14 cellular contexts compared by ENCODE assay signal in the genomic region with DNA sequence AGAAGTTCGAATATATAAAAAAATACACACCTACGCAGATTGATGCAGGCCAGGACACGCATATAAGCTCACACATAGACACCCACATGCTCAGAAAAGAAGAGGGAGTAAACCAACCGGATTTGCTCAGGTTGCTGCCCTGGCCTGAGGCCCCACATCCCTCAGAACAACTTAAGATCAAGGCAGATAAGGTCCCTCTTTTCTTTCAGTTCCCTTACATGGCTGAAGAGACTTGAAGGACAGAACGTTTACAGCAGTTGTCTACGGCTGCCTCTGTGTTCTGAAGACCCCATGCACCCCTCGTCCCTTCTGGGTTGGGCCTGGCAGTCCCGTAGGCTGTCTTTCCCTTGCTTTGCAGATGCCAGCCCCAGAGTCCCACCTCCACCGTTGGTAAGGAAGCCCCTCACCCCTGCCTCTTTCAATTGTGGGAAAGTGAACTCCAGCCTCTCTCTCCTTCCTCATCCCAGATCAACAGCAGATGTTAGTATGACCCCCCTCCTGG. TPM values are rescaled to one million over a fixed set of nuclear protein-coding genes. Genes with fewer than 3 reads are reported as not detected.
A peak's percentile ranks its signal among the peaks of the same experiment; 100 is the strongest.
DNase-seq lines count a peak whose midpoint lies in the region; ATAC-seq and TF ChIP-seq lines count a peak whose summit lies in the region.
"Had no signal": no experiment of that assay in that cellular context is flagged by ENCODE, and none has a peak within 500 bp of the region (broad histone marks: within the 10 kb centered on the region; RNA-seq: fewer than 3 reads in every experiment).

No MANE protein-coding gene starts in this region.

- H3K9me3 ChIP-seq in Peyer's patch: no peaks in the 10 kb centered on the region
- H3K9me3 ChIP-seq in liver (ENCODE audit: control insufficient read depth in 4 of 4, low read length in 3 of 4): no peaks in the 10 kb centered on the region
- no peaks in the 10 kb centered on the region for H3K9me3 ChIP-seq in tibial nerve

- H3K27ac ChIP-seq in Peyer's patch (peak overlapping the region; percentile 50 to 87 (median 79)), liver (ENCODE audit: low read depth in 1 of 2, low read length in 2 of 2) (peak overlapping the region; percentile 33 to 54), tibial nerve (peak overlapping the region in 3 of 4 donors; percentile 41 to 73 (median 69))

- H3K4me3 ChIP-seq in Peyer's patch (no peak overlapping the region), liver (ENCODE audit: low read depth in 1 of 3, low read length in 3 of 3) (no peak overlapping the region), tibial nerve (peak overlapping the region in 1 of 4 donors; percentile 8)

- peak overlapping the region in 1 of 2 donors; percentile 9 for H3K9ac ChIP-seq in liver (ENCODE audit: low read depth in 1 of 2, low read length in 2 of 2)

- TF ChIP-seq POLR2A in GM19099 (IDR thresholded peaks at IDR 0.05; ENCODE audit: extremely low read depth, insufficient read length, low read depth) (peak; percentile 58), Peyer's patch (IDR thresholded peaks at IDR 0.05) (no peak), tibial nerve (IDR thresholded peaks at IDR 0.05) (no peak)

- TF ChIP-seq CTCF in Peyer's patch (IDR thresholded peaks at IDR 0.05) (no peak), liver (IDR thresholded peaks at IDR 0.05; ENCODE audit: low read depth, low read length, missing input control) (no peak), tibial nerve (IDR thresholded peaks at IDR 0.05) (no peak)

- ATAC-seq in HG03521 (IDR thresholded peaks at IDR 0.05; ENCODE audit: unreplicated experiment): no peak
- ATAC-seq: naive thymus-derived CD8-positive, alpha-beta T cell had no signal

- no peak for TF ChIP-seq EP300 in tibial nerve (IDR thresholded peaks at IDR 0.05)

- DNase-seq in Peyer's patch (no peak), tibial nerve (ENCODE audit: low spot score in 2 of 2) (no peak), kidney glomerular epithelial cell (lab: John Stamatoyannopoulos, UW) (no peak), SHP77 treated with DMSO at 0.1 percent for 48 hours (lab: John Stamatoyannopoulos, UW) (no peak)
- DNase-seq: activated naive CD4-positive, alpha-beta T cell treated with Interleukin-2 at 50 U/mL for 16 hours; cerebellar nuclear complex; COR-L47; naive thymus-derived CD8-positive, alpha-beta T cell; NCI-H1048; NCI-H526; stimulated activated CD4-positive, alpha-beta T cell treated with anti-CD3 and anti-CD28 coated beads, Interleukin-12 subunit alpha, Interleukin-12 subunit beta, amount 100 ng/mL, for 4 hours had no signal

- H3K4me1 ChIP-seq in Peyer's patch (peaks cover 0 to 12% (median 2%) of the 10 kb centered on the region in 4 donors), liver (ENCODE audit: control insufficient read depth in 4 of 4, insufficient read depth in 4 of 4, low read length in 3 of 4) (peaks cover 0 to 10% (median 9%) of the 10 kb centered on the region in 4 donors), tibial nerve (peaks cover 0 to 7% (median under 1%) of the 10 kb centered on the region in 4 donors)

- TF ChIP-seq RAD21 in liver (IDR thresholded peaks at IDR 0.05): no peak

- no peaks in the 10 kb centered on the region for H3K27me3 ChIP-seq in Peyer's patch
- H3K27me3 ChIP-seq in liver (ENCODE audit: control insufficient read depth in 4 of 4, insufficient read depth in 4 of 4, low read length in 3 of 4): no peaks in the 10 kb centered on the region
- H3K27me3 ChIP-seq in tibial nerve: peaks cover 0 to 12% of the 10 kb centered on the region in 2 donors

- WGBS in liver: 62% methylated on average over 9 of the region's 9 CpGs
- WGBS in tibial nerve, 2 donors: 58 to 59% methylated on average over 9 of the region's 9 CpGs

- H3K36me3 ChIP-seq in Peyer's patch (no peaks in the 10 kb centered on the region), liver (ENCODE audit: control insufficient read depth in 4 of 4, insufficient read depth in 3 of 4, low read depth in 1 of 4, low read length in 3 of 4) (no peaks in the 10 kb centered on the region), tibial nerve (no peaks in the 10 kb centered on the region)

TF ChIP-seq in liver, 16 proteins besides CTCF, POLR2A, EP300 and RAD21:
- no peak for TF ChIP-seq FOXA2 (IDR thresholded peaks at IDR 0.05)
- TF ChIP-seq, protein P1, sequence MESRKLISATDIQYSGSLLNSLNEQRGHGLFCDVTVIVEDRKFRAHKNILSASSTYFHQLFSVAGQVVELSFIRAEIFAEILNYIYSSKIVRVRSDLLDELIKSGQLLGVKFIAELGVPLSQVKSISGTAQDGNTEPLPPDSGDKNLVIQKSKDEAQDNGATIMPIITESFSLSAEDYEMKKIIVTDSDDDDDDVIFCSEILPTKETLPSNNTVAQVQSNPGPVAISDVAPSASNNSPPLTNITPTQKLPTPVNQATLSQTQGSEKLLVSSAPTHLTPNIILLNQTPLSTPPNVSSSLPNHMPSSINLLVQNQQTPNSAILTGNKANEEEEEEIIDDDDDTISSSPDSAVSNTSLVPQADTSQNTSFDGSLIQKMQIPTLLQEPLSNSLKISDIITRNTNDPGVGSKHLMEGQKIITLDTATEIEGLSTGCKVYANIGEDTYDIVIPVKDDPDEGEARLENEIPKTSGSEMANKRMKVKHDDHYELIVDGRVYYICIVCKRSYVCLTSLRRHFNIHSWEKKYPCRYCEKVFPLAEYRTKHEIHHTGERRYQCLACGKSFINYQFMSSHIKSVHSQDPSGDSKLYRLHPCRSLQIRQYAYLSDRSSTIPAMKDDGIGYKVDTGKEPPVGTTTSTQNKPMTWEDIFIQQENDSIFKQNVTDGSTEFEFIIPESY (IDR thresholded peaks at IDR 0.05): no peak
- TF ChIP-seq TAF1 (conservative IDR thresholded peaks at IDR 0.05): no peak
- TF ChIP-seq, protein P2, sequence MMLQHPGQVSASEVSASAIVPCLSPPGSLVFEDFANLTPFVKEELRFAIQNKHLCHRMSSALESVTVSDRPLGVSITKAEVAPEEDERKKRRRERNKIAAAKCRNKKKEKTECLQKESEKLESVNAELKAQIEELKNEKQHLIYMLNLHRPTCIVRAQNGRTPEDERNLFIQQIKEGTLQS (IDR thresholded peaks at IDR 0.05): no peak
- TF ChIP-seq SP1 (IDR thresholded peaks at IDR 0.05): no peak
- TF ChIP-seq YY1 (IDR thresholded peaks at IDR 0.05): no peak
- TF ChIP-seq EGR1 (IDR thresholded peaks at IDR 0.05; ENCODE audit: low read depth in 2 of 2): no peak
- TF ChIP-seq HNF4A (conservative IDR thresholded peaks at IDR 0.05): no peak
- TF ChIP-seq GABPA (IDR thresholded peaks at IDR 0.05 in 1 of 2, conservative IDR thresholded peaks at IDR 0.05 in 1 of 2): no peak
- TF ChIP-seq NR2F2 (IDR thresholded peaks at IDR 0.05): no peak
- no peak for TF ChIP-seq HNF4G (IDR thresholded peaks at IDR 0.05)
- TF ChIP-seq, protein P3, sequence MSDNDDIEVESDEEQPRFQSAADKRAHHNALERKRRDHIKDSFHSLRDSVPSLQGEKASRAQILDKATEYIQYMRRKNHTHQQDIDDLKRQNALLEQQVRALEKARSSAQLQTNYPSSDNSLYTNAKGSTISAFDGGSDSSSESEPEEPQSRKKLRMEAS (IDR thresholded peaks at IDR 0.05): no peak
- no peak for TF ChIP-seq JUND (IDR thresholded peaks at IDR 0.05)
- TF ChIP-seq RXRA (IDR thresholded peaks at IDR 0.05): no peak
- TF ChIP-seq, protein P4, sequence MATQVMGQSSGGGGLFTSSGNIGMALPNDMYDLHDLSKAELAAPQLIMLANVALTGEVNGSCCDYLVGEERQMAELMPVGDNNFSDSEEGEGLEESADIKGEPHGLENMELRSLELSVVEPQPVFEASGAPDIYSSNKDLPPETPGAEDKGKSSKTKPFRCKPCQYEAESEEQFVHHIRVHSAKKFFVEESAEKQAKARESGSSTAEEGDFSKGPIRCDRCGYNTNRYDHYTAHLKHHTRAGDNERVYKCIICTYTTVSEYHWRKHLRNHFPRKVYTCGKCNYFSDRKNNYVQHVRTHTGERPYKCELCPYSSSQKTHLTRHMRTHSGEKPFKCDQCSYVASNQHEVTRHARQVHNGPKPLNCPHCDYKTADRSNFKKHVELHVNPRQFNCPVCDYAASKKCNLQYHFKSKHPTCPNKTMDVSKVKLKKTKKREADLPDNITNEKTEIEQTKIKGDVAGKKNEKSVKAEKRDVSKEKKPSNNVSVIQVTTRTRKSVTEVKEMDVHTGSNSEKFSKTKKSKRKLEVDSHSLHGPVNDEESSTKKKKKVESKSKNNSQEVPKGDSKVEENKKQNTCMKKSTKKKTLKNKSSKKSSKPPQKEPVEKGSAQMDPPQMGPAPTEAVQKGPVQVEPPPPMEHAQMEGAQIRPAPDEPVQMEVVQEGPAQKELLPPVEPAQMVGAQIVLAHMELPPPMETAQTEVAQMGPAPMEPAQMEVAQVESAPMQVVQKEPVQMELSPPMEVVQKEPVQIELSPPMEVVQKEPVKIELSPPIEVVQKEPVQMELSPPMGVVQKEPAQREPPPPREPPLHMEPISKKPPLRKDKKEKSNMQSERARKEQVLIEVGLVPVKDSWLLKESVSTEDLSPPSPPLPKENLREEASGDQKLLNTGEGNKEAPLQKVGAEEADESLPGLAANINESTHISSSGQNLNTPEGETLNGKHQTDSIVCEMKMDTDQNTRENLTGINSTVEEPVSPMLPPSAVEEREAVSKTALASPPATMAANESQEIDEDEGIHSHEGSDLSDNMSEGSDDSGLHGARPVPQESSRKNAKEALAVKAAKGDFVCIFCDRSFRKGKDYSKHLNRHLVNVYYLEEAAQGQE (IDR thresholded peaks at IDR 0.05): no peak
- no peak for TF ChIP-seq FOXA1 (IDR thresholded peaks at IDR 0.05)

RNA-seq across cellular contexts. Expression of a gene that starts 4.3 kb away (rescaled TPM):
- 100 to 1,000 TPM in 1 of 4 donors, 10 to 100 TPM in 3; 33.1 to 182 (median 46.6) TPM for total RNA-seq in Peyer's patch
- total RNA-seq in liver: 10 to 100 TPM; 21.8 to 31.5 TPM
- polyA plus RNA-seq in liver: 10 to 100 TPM; 22.8 to 41.0 TPM
- 100 to 1,000 TPM in 1 of 4 donors, 10 to 100 TPM in 3; 40.6 to 113 (median 65.5) TPM for total RNA-seq in tibial nerve
